ENCODE assay signal across 38 cellular contexts in the genomic region with DNA sequence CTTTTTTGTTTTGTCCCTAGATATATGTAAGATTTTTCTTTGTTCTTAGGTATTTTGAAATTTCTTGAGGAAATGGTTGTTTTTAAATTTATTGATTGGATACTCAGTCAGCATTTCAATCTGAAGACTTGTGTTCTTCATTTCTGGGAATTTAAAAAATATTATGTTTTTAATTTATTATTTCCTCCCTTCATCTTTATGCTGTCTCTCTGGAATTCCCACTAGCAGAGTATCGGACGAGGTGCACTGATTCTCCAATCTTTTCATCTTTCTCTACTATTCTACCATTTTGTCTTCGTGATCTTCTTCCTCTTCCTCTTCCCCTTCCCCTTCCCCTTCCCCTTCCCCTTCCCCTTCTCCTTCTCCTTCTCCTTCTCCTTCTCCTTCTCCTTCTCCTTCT. TPM values are rescaled to one million over a fixed set of nuclear protein-coding genes. Genes with fewer than 3 reads are reported as not detected.
"Had no signal": no experiment of that assay in that cellular context is flagged by ENCODE, and none has a peak within 500 bp of the region (broad histone marks: within the 10 kb centered on the region; RNA-seq: fewer than 3 reads in every experiment).

No MANE protein-coding gene starts in this region.

- H3K4me3 ChIP-seq: MG63 had no signal

- H3K9me3 ChIP-seq: MG63 had no signal

- H3K36me3 ChIP-seq: MG63 had no signal

- DNase-seq: Karpas-422, Kasumi-1, MG63, MM.1S, MV-4-11, NCI-H1048, NCI-H1092, NCI-H1092 treated with DMSO at 0.1 percent for 48 hours, NCI-H1105, NCI-H1105 treated with DMSO at 0.1 percent for 48 hours, NCI-H1417, NCI-H1417 treated with DMSO at 0.1 percent for 48 hours, NCI-H1436, NCI-H1436 treated with DMSO at 0.1 percent for 48 hours, NCI-H146, NCI-H1694, NCI-H1694 treated with DMSO at 0.1 percent for 48 hours, NCI-H187, NCI-H187 treated with DMSO at 0.1 percent for 48 hours, NCI-H1930, NCI-H2029, NCI-H2029 treated with DMSO at 0.1 percent for 48 hours, NCI-H2081, NCI-H2081 treated with DMSO at 0.1 percent for 48 hours, NCI-H2107, NCI-H2171, NCI-H2171 treated with DMSO at 0.1 percent for 48 hours, NCI-H2227 treated with DMSO at 0.1 percent for 48 hours, NCI-H226, NCI-H345, NCI-H446, NCI-H446 treated with DMSO at 0.1 percent for 48 hours, NCI-H510A, NCI-H510A treated with DMSO at 0.1 percent for 48 hours had no signal

RNA-seq across cellular contexts. Expression of gene SCTR, which starts 12.3 kb away (rescaled TPM):
- total RNA-seq: LHCN-M2, M059J, MCF 10A, NCI-H460 had no signal

RNA-seq across cellular contexts. Expression of gene CFAP221, which starts 32.3 kb away (rescaled TPM):
- total RNA-seq: LHCN-M2, MCF 10A, NCI-H460 had no signal
